Comparison of ENCODE assay signal across 12 cellular contexts in the genomic region with DNA sequence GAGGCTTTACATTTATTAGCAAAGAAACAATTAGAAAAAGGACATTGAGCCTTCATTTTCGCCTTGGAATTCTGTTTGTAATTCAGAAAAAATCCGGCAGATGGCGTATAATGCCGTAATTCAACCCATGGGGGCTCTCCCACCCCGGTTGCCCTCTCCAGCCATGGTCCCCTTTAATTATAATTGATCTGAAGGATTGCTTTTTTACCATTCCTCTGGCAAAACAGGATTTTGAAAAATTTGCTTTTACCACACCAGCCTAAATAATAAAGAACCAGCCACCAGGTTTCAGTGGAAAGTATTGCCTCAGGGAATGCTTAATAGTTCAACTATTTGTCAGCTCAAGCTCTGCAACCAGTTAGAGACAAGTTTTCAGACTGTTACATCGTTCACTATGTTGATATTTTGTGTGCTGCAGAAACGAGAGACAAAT. TPM values are rescaled to one million over a fixed set of nuclear protein-coding genes. Genes with fewer than 3 reads are reported as not detected.
A peak's percentile ranks its signal among the peaks of the same experiment; 100 is the strongest.
DNase-seq lines count a peak whose midpoint lies in the region; ATAC-seq, FAIRE-seq and TF ChIP-seq lines count a peak whose summit lies in the region.
"Not testable (repeated sequence)": the region's sequence is repeated elsewhere in the genome, so short reads cannot be mapped to it uniquely, and the experiment has no call there.
"Had no signal": no experiment of that assay in that cellular context is flagged by ENCODE, and none has a peak within 500 bp of the region (broad histone marks: within the 10 kb centered on the region; RNA-seq: fewer than 3 reads in every experiment).

No MANE protein-coding gene starts in this region.

- not testable (repeated sequence) for H3K27ac Mint-ChIP-seq in WTC11, natural killer cell

- peaks cover 0 to 17% (median 0%) of the 10 kb centered on the region in 12 donors for H3K4me1 ChIP-seq in heart left ventricle
- H3K4me1 ChIP-seq in thyroid gland = not testable (repeated sequence)

- H3K36me3 Mint-ChIP-seq in WTC11, natural killer cell: not testable (repeated sequence)

- not testable (repeated sequence) for TF ChIP-seq POLR2A in heart left ventricle (IDR thresholded peaks at IDR 0.05); thyroid gland (IDR thresholded peaks at IDR 0.05)

- H3K27me3 ChIP-seq in heart left ventricle, thyroid gland: not testable (repeated sequence)

- ATAC-seq in WTC11, heart left ventricle, natural killer cell: not testable (repeated sequence)

- not testable (repeated sequence) for DNase-seq in GM19239 (ENCODE audit: insufficient read length, low spot score); WTC11 (ENCODE audit: low spot score); heart left ventricle; natural killer cell; thyroid gland
- DNase-seq in NCI-H446 (lab: John Stamatoyannopoulos, UW) (peak; percentile 21 to 37), cerebellum (ENCODE audit: low spot score) (peak; percentile 22)

- FAIRE-seq in GM19239 (lab: Jason Lieb, UNC) = peak; percentile 55

- intact Hi-C loops in heart left ventricle (cut with DNase I) = loop anchor here in 9 of 10 donors (1.0 to 10.0 kb wide), 8 partner anchors 49 to 413 kb away; partner anchors contain the start of genes C22orf15 (in 3 of the 9) and CHCHD10 (in 3 of the 9)
- intact Hi-C loops in natural killer cell (cut with micrococcal nuclease) = loop anchor here (5.0 kb wide), 1 partner anchor 305 kb away; no protein-coding TSS in a partner anchor
- intact Hi-C loops in thyroid gland (cut with DNase I) = loop anchor here (10.0 kb wide), 1 partner anchor 303 kb away; no protein-coding TSS in a partner anchor

- not testable (repeated sequence) for H3K9me3 ChIP-seq in heart left ventricle, thyroid gland

- H3K4me3 ChIP-seq in heart left ventricle; thyroid gland (replicated peaks in 1 of 3): not testable (repeated sequence)

- H3K4me1 Mint-ChIP-seq in WTC11 (peaks cover 31% of the 10 kb centered on the region), natural killer cell (peaks cover 12 to 13% of the 10 kb centered on the region in 2 donors)

- peaks cover 11% of the 10 kb centered on the region for H3K9me3 Mint-ChIP-seq in WTC11
- H3K9me3 Mint-ChIP-seq in natural killer cell = not testable (repeated sequence)

- peaks cover 14% of the 10 kb centered on the region for H3K27me3 Mint-ChIP-seq in WTC11 (ENCODE audit: low read depth)
- not testable (repeated sequence) for H3K27me3 Mint-ChIP-seq in natural killer cell (ENCODE audit: low read depth in 2 of 2)

- not testable (repeated sequence) for H3K27ac ChIP-seq in C4-2B, heart left ventricle, thyroid gland

- TF ChIP-seq CTCF in C4-2B (conservative IDR thresholded peaks at IDR 0.05) = peak; percentile 63
- TF ChIP-seq CTCF in WTC11 (IDR thresholded peaks at IDR 0.05) = peak; percentile 75; the same call in 1 of the 2 replicates
- peak; percentile 54 to 84 (median 70) for TF ChIP-seq CTCF in heart left ventricle (IDR thresholded peaks at IDR 0.05)
- TF ChIP-seq CTCF in natural killer cell (IDR thresholded peaks at IDR 0.05) = peak; percentile 79
- peak; percentile 36 to 67 (median 56) for TF ChIP-seq CTCF in thyroid gland (IDR thresholded peaks at IDR 0.05)

- H3K4me3 Mint-ChIP-seq in WTC11, natural killer cell: not testable (repeated sequence)

- not testable (repeated sequence) for H3K36me3 ChIP-seq in heart left ventricle, thyroid gland

- POLR2A ChIA-PET in WTC11 (lab: Charles Lee) = not testable (repeated sequence)

- WGBS in heart left ventricle, 4 donors = 5 to 11% (median 8%) methylated on average over 7 of the region's 7 CpGs
- WGBS in thyroid gland, 2 donors = 11 to 13% methylated on average over 7 of the region's 7 CpGs

- CTCF ChIA-PET in WTC11 (lab: Charles Lee) = interaction anchor here (1.2 to 3.6 kb wide), 3 partner anchors 49 to 308 kb away, joined by 3 to 50 read pairs (median 8); no protein-coding TSS in a partner anchor

RNA-seq across cellular contexts. Expression of gene IGLL1, which starts 38.2 kb away (rescaled TPM):
- total RNA-seq in WTC11 (2021) (not detected in 3 replicates), cerebellum (not detected), heart left ventricle (not detected), natural killer cell (not detected), thyroid gland (not detected)
- not detected for polyA plus RNA-seq in heart left ventricle
- total RNA-seq: cardiac septum; CD8-positive, alpha-beta memory T cell; lower leg skin; sciatic nerve had no signal
- polyA plus RNA-seq: CD8-positive, alpha-beta memory T cell had no signal
